Comparison of ENCODE assay signal across 1 cellular context in the genomic region with DNA sequence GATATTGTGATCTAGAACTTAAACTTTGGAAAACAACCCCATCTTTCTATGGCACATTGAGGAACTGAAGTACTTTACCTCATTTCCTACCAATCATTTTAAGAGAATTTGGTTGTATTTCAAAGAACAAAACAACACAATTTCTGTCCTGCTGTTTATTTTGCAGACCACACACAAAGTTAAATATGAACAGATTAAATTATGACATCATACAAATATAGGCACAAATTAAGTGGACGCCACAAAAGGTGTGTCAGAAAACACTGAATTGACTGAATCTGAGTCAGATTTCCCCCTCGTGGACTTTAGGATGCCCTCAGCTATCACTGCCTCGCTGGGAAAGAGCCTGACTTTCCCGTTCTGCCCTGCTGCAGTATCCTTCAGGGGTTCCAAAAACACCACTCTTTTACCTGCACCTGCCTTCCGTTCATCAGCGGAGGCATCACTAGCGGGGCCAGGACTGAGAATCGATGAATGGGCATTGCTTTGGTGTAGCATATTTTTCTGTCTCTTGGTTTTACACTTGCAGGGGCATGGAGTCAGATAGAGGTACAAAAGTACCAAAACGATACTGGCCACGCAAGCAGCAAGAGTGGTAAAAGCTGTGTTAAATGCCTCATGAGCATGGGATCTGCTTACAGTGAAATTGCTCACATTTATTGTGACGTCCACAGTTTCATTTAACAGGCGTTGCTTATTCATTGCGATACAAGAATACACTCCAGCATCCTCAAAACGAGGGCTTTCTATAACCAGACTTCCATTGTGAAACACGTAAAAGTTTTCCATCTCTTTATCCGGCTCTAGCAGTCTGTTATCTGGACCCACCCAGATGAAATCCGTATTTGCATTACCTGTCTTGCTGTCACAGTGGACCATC.
TF ChIP-seq lines count a peak whose summit lies in the region.

No MANE protein-coding gene starts in this region.

TF ChIP-seq in GM23338, 12 proteins besides CTCF, POLR2A, EP300 and RAD21:
- TF ChIP-seq, protein P1, sequence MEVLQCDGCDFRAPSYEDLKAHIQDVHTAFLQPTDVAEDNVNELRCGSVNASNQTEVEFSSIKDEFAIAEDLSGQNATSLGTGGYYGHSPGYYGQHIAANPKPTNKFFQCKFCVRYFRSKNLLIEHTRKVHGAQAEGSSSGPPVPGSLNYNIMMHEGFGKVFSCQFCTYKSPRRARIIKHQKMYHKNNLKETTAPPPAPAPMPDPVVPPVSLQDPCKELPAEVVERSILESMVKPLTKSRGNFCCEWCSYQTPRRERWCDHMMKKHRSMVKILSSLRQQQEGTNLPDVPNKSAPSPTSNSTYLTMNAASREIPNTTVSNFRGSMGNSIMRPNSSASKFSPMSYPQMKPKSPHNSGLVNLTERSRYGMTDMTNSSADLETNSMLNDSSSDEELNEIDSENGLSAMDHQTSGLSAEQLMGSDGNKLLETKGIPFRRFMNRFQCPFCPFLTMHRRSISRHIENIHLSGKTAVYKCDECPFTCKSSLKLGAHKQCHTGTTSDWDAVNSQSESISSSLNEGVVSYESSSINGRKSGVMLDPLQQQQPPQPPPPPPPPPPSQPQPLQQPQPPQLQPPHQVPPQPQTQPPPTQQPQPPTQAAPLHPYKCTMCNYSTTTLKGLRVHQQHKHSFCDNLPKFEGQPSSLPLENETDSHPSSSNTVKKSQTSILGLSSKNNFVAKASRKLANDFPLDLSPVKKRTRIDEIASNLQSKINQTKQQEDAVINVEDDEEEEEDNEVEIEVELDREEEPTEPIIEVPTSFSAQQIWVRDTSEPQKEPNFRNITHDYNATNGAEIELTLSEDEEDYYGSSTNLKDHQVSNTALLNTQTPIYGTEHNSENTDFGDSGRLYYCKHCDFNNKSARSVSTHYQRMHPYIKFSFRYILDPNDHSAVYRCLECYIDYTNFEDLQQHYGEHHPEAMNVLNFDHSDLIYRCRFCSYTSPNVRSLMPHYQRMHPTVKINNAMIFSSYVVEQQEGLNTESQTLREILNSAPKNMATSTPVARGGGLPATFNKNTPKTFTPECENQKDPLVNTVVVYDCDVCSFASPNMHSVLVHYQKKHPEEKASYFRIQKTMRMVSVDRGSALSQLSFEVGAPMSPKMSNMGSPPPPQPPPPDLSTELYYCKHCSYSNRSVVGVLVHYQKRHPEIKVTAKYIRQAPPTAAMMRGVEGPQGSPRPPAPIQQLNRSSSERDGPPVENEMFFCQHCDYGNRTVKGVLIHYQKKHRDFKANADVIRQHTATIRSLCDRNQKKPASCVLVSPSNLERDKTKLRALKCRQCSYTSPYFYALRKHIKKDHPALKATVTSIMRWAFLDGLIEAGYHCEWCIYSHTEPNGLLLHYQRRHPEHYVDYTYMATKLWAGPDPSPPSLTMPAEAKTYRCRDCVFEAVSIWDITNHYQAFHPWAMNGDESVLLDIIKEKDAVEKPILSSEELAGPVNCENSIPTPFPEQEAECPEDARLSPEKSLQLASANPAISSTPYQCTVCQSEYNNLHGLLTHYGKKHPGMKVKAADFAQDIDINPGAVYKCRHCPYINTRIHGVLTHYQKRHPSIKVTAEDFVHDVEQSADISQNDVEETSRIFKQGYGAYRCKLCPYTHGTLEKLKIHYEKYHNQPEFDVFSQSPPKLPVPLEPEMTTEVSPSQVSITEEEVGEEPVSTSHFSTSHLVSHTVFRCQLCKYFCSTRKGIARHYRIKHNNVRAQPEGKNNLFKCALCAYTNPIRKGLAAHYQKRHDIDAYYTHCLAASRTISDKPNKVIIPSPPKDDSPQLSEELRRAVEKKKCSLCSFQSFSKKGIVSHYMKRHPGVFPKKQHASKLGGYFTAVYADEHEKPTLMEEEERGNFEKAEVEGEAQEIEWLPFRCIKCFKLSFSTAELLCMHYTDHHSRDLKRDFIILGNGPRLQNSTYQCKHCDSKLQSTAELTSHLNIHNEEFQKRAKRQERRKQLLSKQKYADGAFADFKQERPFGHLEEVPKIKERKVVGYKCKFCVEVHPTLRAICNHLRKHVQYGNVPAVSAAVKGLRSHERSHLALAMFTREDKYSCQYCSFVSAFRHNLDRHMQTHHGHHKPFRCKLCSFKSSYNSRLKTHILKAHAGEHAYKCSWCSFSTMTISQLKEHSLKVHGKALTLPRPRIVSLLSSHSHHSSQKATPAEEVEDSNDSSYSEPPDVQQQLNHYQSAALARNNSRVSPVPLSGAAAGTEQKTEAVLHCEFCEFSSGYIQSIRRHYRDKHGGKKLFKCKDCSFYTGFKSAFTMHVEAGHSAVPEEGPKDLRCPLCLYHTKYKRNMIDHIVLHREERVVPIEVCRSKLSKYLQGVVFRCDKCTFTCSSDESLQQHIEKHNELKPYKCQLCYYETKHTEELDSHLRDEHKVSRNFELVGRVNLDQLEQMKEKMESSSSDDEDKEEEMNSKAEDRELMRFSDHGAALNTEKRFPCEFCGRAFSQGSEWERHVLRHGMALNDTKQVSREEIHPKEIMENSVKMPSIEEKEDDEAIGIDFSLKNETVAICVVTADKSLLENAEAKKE (CRISPR knock-in tag; IDR thresholded peaks at IDR 0.05) = no peak
- no peak for TF ChIP-seq CREB1 (CRISPR knock-in tag; IDR thresholded peaks at IDR 0.05; ENCODE audit: low read depth)
- no peak for TF ChIP-seq ZNF114 (CRISPR knock-in tag; IDR thresholded peaks at IDR 0.05)
- TF ChIP-seq NANOG (IDR thresholded peaks at IDR 0.05; ENCODE audit: borderline replicate concordance) = no peak
- TF ChIP-seq, protein P2, sequence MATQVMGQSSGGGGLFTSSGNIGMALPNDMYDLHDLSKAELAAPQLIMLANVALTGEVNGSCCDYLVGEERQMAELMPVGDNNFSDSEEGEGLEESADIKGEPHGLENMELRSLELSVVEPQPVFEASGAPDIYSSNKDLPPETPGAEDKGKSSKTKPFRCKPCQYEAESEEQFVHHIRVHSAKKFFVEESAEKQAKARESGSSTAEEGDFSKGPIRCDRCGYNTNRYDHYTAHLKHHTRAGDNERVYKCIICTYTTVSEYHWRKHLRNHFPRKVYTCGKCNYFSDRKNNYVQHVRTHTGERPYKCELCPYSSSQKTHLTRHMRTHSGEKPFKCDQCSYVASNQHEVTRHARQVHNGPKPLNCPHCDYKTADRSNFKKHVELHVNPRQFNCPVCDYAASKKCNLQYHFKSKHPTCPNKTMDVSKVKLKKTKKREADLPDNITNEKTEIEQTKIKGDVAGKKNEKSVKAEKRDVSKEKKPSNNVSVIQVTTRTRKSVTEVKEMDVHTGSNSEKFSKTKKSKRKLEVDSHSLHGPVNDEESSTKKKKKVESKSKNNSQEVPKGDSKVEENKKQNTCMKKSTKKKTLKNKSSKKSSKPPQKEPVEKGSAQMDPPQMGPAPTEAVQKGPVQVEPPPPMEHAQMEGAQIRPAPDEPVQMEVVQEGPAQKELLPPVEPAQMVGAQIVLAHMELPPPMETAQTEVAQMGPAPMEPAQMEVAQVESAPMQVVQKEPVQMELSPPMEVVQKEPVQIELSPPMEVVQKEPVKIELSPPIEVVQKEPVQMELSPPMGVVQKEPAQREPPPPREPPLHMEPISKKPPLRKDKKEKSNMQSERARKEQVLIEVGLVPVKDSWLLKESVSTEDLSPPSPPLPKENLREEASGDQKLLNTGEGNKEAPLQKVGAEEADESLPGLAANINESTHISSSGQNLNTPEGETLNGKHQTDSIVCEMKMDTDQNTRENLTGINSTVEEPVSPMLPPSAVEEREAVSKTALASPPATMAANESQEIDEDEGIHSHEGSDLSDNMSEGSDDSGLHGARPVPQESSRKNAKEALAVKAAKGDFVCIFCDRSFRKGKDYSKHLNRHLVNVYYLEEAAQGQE (IDR thresholded peaks at IDR 0.05; ENCODE audit: unreplicated experiment) = no peak
- no peak for TF ChIP-seq JUNB (IDR thresholded peaks at IDR 0.05; ENCODE audit: unreplicated experiment)
- TF ChIP-seq POLR2AphosphoS5 (IDR thresholded peaks at IDR 0.05; ENCODE audit: low read depth) = no peak
- TF ChIP-seq EZH2phosphoT487 (IDR thresholded peaks at IDR 0.05; ENCODE audit: unreplicated experiment) = no peak
